Comparison of ENCODE assay signal across 12 cellular contexts in the genomic region with DNA sequence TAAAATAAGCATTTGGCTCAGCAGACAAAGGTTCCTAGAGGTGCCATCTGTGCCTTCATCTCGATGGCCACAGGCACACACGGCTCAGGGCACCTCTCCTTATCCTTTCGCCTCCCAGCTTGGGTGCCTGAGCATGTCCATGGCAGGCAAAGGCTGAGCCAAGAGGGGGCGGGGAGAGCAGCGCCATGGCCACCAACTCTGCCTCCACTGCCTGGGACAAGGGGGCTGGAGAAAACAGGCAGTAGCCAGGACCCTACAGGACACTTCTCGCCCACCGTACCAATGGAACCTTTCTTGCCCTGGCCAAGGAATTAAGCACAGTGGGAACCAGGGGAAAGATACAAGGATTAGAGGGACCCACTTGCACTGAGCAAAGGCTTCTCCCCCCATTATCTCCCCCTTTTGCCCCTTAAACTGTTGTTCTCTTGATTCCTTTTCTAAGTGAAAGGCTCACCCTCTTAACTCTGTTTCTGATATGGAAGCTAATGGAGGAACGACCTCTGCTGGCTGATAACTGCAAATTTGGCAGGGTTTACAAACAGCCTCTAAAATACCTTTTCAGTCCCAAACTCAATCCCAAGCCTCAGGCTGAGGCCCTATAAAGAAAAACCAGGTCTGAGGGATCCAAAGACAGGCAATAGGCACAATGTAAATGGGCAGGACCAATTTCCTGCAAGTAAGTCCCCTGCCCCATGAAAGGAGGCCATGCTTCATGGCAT.
DNase-seq lines count a peak whose midpoint lies in the region; ATAC-seq, FAIRE-seq and TF ChIP-seq lines count a peak whose summit lies in the region.
"Had no signal": no experiment of that assay in that cellular context is flagged by ENCODE, and none has a peak within 500 bp of the region (broad histone marks: within the 10 kb centered on the region; RNA-seq: fewer than 3 reads in every experiment).

No MANE protein-coding gene starts in this region.

- H3K9me3 ChIP-seq in A549 (no peaks in the 10 kb centered on the region), endodermal cell (ENCODE audit: control insufficient read depth, low read length) (no peaks in the 10 kb centered on the region)
- H3K9me3 ChIP-seq: breast epithelium, vagina had no signal

- TF ChIP-seq POLR2A in A549 (IDR thresholded peaks at IDR 0.05; ENCODE audit: low read length): no peak
- TF ChIP-seq POLR2A in NB4 (IDR thresholded peaks at IDR 0.05; ENCODE audit: extremely low read depth, insufficient read length): no peak

- CTCF ChIA-PET in A549 (lab: Yijun Ruan, JAX): interaction anchor here (0.6 to 1.0 kb wide), 2 partner anchors 167 to 387 kb away, joined by 3 to 4 read pairs; no protein-coding TSS in a partner anchor

- H3K4me1 Mint-ChIP-seq in endodermal cell: no peaks in the 10 kb centered on the region

- no peak overlapping the region for H3K4me3 Mint-ChIP-seq in endodermal cell

- peak in 1 of 2 experiments; percentile 11 for DNase-seq in A549 (ENCODE audit: low read depth in 1 of 2, low spot score in 1 of 2)
- DNase-seq in GM12865 (ENCODE audit: low read depth): peak; percentile 24
- DNase-seq in NB4 (ENCODE audit: low read depth): peak; percentile 15
- peak; percentile 58 for DNase-seq in endodermal cell
- no peak for DNase-seq in activated CD4-positive, alpha-beta T cell treated with anti-CD3 and anti-CD28 coated beads, Interleukin-2, amount 50 U/mL, for 1 hour
- DNase-seq in NCI-H1694 (lab: John Stamatoyannopoulos, UW): no peak
- no peak for DNase-seq in NCI-H82 (lab: John Stamatoyannopoulos, UW)
- DNase-seq: left ventricle myocardium superior had no signal

- H3K27me3 Mint-ChIP-seq in endodermal cell (ENCODE audit: insufficient read depth): no peaks in the 10 kb centered on the region

- TF ChIP-seq EP300 in A549 (IDR thresholded peaks at IDR 0.05): no peak

- TF ChIP-seq RAD21 in A549 (conservative IDR thresholded peaks at IDR 0.05 in 1 of 2, IDR thresholded peaks at IDR 0.05 in 1 of 2): peak; percentile 25 to 34; a peak in 2 of 5 replicates

- H3K27ac ChIP-seq in A549: no peak overlapping the region
- H3K27ac ChIP-seq in endodermal cell (ENCODE audit: low read depth, low read length): no peak overlapping the region
- H3K27ac ChIP-seq: BLaER1 treated with 17β-estradiol and CSF1 and Interleukin-3, amounts not matched to agents 10 nM and 100 nM; breast epithelium; vagina had no signal

- no peak overlapping the region for H3K4me2 ChIP-seq in A549
- H3K4me2 ChIP-seq: BLaER1 treated with 17β-estradiol and CSF1 and Interleukin-3, amounts not matched to agents 10 nM and 100 nM had no signal

- FAIRE-seq in A549 (lab: Jason Lieb, UNC): no peak

- TF ChIP-seq CTCF in A549 (IDR thresholded peaks at IDR 0.05) (no peak), GM12865 (IDR thresholded peaks at IDR 0.05; ENCODE audit: insufficient read depth, low read depth, low read length, missing control alignments) (no peak), NB4 (IDR thresholded peaks at IDR 0.05; ENCODE audit: low read depth, low read length) (peak; percentile 30), endodermal cell (conservative IDR thresholded peaks at IDR 0.05) (peak; percentile 67)

- ATAC-seq in A549 (peak in 1 of 2 experiments; percentile 31; a peak in 1 of 6 replicates), GM18511 (IDR thresholded peaks at IDR 0.05; ENCODE audit: unreplicated experiment) (no peak)
- ATAC-seq: left ventricle myocardium superior had no signal

- no peaks in the 10 kb centered on the region for H3K36me3 Mint-ChIP-seq in endodermal cell (ENCODE audit: low read depth)

- no peak overlapping the region for H3K4me3 ChIP-seq in A549
- no peak overlapping the region for H3K4me3 ChIP-seq in GM12865 (ENCODE audit: low read depth, low read length)
- H3K4me3 ChIP-seq in NB4 (ENCODE audit: low read depth, low read length): no peak overlapping the region
- no peak overlapping the region for H3K4me3 ChIP-seq in endodermal cell (ENCODE audit: low read length)
- H3K4me3 ChIP-seq: BLaER1 treated with 17β-estradiol and CSF1 and Interleukin-3, amounts not matched to agents 10 nM and 100 nM; breast epithelium; vagina had no signal

- H3K36me3 ChIP-seq in endodermal cell (ENCODE audit: control insufficient read depth, insufficient read depth, low read length): no peaks in the 10 kb centered on the region
- H3K36me3 ChIP-seq: BLaER1 treated with 17β-estradiol and CSF1 and Interleukin-3, amounts not matched to agents 10 nM and 100 nM; breast epithelium; vagina had no signal

- no peaks in the 10 kb centered on the region for H3K27me3 ChIP-seq in endodermal cell (ENCODE audit: control insufficient read depth, insufficient read depth, low read length, poor library complexity, severe bottlenecking)
- H3K27me3 ChIP-seq: BLaER1 treated with 17β-estradiol and CSF1 and Interleukin-3, amounts not matched to agents 10 nM and 100 nM; breast epithelium; vagina had no signal

- no peak overlapping the region for H3K27ac Mint-ChIP-seq in endodermal cell

- no peaks in the 10 kb centered on the region for H3K9me3 Mint-ChIP-seq in endodermal cell

- WGBS in A549 (ENCODE audit: missing lambda C conversion rate): 72% methylated on average over 8 of the region's 8 CpGs
- WGBS in endodermal cell (ENCODE audit: insufficient coverage in 1 of 2, insufficient read length in 1 of 2), 2 experiments: 80 to 88% methylated on average over 1 to 8 of the region's 8 CpGs

- no peak overlapping the region for H3K9ac ChIP-seq in endodermal cell (ENCODE audit: extremely low read depth, low read length, poor library complexity, severe bottlenecking)
- H3K9ac ChIP-seq: BLaER1 treated with 17β-estradiol and CSF1 and Interleukin-3, amounts not matched to agents 10 nM and 100 nM had no signal

- POLR2A ChIA-PET in A549 (lab: Yijun Ruan, JAX): no interaction called here

- H3K4me1 ChIP-seq in A549 (no peaks in the 10 kb centered on the region), endodermal cell (ENCODE audit: control insufficient read depth, insufficient read depth, low read length) (no peaks in the 10 kb centered on the region)
- H3K4me1 ChIP-seq: BLaER1 treated with 17β-estradiol and CSF1 and Interleukin-3, amounts not matched to agents 10 nM and 100 nM; breast epithelium; vagina had no signal

TF ChIP-seq in A549, 52 proteins besides CTCF, POLR2A, EP300 and RAD21:
- TF ChIP-seq HOXA7 (CRISPR knock-in tag; IDR thresholded peaks at IDR 0.05) (no peak), SMC3 (IDR thresholded peaks at IDR 0.05) (peak; percentile 13; the same call in 1 of the 3 replicates), HEYL (CRISPR knock-in tag; IDR thresholded peaks at IDR 0.05) (no peak), POLR2AphosphoS2 (conservative IDR thresholded peaks at IDR 0.05; ENCODE audit: low read length) (no peak)
- TF ChIP-seq, protein P1, sequence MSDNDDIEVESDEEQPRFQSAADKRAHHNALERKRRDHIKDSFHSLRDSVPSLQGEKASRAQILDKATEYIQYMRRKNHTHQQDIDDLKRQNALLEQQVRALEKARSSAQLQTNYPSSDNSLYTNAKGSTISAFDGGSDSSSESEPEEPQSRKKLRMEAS (IDR thresholded peaks at IDR 0.05): no peak

Comparison
In these comparisons a context has a peak if more than half of its experiments do, and no peak if none do; other contexts are left out.
1. DNase-seq: peak in GM12865 (single experiment), NB4 (single experiment) and endodermal cell (single experiment); none in activated CD4-positive, alpha-beta T cell treated with anti-CD3 and anti-CD28 coated beads, Interleukin-2, amount 50 U/mL, for 1 hour (single experiment), NCI-H1694 (single experiment) and NCI-H82 (single experiment).
2. CTCF ChIP-seq: peak in NB4 (single experiment) and endodermal cell (single experiment); none in A549 (single experiment) and GM12865 (single experiment).